Comparison of ENCODE assay signal across 17 cellular contexts in the genomic region with DNA sequence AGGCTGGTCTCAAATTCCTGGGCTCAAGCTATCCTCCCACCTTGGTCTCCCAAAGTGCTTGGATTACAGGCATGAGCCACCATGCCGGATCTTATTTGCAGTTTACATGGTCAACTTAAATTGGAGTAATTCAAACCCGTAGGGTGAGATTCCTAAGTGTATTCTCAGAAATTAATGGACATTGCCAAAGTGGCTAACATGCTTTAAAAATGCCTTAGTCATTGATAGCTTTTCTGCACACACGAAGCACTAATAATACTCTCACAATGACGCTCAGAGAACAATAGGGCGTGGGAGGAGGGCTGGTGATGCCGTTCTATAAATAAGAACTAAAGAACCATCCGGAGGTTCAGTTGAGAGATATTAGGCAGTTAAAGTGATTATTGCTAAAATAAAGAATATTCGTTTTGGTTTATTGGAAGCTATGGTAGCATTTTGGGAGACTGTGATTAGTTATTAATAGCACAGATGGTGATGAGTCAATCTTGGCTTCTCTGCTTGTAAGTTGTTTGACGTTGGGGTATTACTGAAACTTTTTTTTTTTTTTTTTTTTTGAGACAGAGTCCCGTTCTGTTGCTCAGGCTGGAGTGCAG.
A peak's percentile ranks its signal among the peaks of the same experiment; 100 is the strongest.
DNase-seq lines count a peak whose midpoint lies in the region; ATAC-seq, FAIRE-seq and TF ChIP-seq lines count a peak whose summit lies in the region.
"Had no signal": no experiment of that assay in that cellular context is flagged by ENCODE, and none has a peak within 500 bp of the region (broad histone marks: within the 10 kb centered on the region; RNA-seq: fewer than 3 reads in every experiment).

No MANE protein-coding gene starts in this region.

- FAIRE-seq in endothelial cell of umbilical vein (lab: Jason Lieb, UNC) (no peak), HepG2 (lab: Jason Lieb, UNC) (no peak)
- FAIRE-seq: islet of Langerhans had no signal

- H2AFZ ChIP-seq in endothelial cell of umbilical vein (ENCODE audit: low read depth, low read length) (no peak overlapping the region), HepG2 (ENCODE audit: low read length) (no peak overlapping the region)
- H2AFZ ChIP-seq: parathyroid adenoma had no signal

- H3K9me1 ChIP-seq in endothelial cell of umbilical vein (replicated peaks; ENCODE audit: control insufficient read depth, extremely low read depth, insufficient read depth, low read length): no peaks in the 10 kb centered on the region

- no peak for TF ChIP-seq POLR2A in endothelial cell of umbilical vein (IDR thresholded peaks at IDR 0.05; ENCODE audit: low read depth, low read length)
- no peak for TF ChIP-seq POLR2A in thyroid gland (IDR thresholded peaks at IDR 0.05)
- no peak for TF ChIP-seq POLR2A in HepG2 (IDR thresholded peaks at IDR 0.05; ENCODE audit: insufficient read depth in 1 of 2, low read depth in 2 of 2, low read length in 2 of 2)

- no peak for TF ChIP-seq RAD21 in HepG2 (CRISPR knock-in tag; IDR thresholded peaks at IDR 0.05)

- DNase-seq in endothelial cell of umbilical vein (ENCODE audit: low read depth, low spot score): peak; percentile 11
- DNase-seq in putamen (ENCODE audit: low spot score): peak; percentile 49
- no peak for DNase-seq in thyroid gland
- no peak for DNase-seq in NOMO-1 treated with dmso at 0.1 percent for 144 hours (lab: John Stamatoyannopoulos, UW; ENCODE audit: unreplicated experiment)
- no peak for DNase-seq in HepG2 (ENCODE audit: low spot score)
- DNase-seq: DMS79; effector memory CD4-positive, alpha-beta T cell; MM.1S; NCI-H187 treated with DMSO at 0.1 percent for 48 hours; NCI-H774; stimulated activated naive CD8-positive, alpha-beta T cell treated with anti-CD3 and anti-CD28 coated beads, Interleukin-15, amount 100 ng/mL, for 72 hours had no signal

- no peak overlapping the region for H3K9ac ChIP-seq in endothelial cell of umbilical vein (replicated peaks; ENCODE audit: extremely low read depth, insufficient read depth, low read length)
- no peak overlapping the region for H3K9ac ChIP-seq in HepG2 (ENCODE audit: insufficient read depth, low read depth, low read length)
- H3K9ac ChIP-seq: parathyroid adenoma had no signal

- BruUV-seq in endothelial cell of umbilical vein (replicated peaks; lab: Mats Ljungman, UMichigan): no TSS peak
- no TSS peak for BruUV-seq in HepG2 (replicated peaks; lab: Mats Ljungman, UMichigan)

- WGBS in thyroid gland, 2 donors: 64 to 79% methylated on average over 10 of the region's 10 CpGs
- WGBS in HepG2 (ENCODE audit: low lambda C conversion rate): 47% methylated on average over 10 of the region's 10 CpGs

- ATAC-seq in GM19035 (IDR thresholded peaks at IDR 0.05; ENCODE audit: unreplicated experiment): peak; percentile 71
- peak; percentile 88 for ATAC-seq in HG03432 (IDR thresholded peaks at IDR 0.05; ENCODE audit: unreplicated experiment)
- no peak for ATAC-seq in GM19463 (IDR thresholded peaks at IDR 0.05; ENCODE audit: unreplicated experiment)
- ATAC-seq in HepG2: no peak
- ATAC-seq: stimulated activated naive CD8-positive, alpha-beta T cell treated with anti-CD3 and anti-CD28 coated beads, Interleukin-15, amount 100 ng/mL, for 72 hours had no signal

- TF ChIP-seq EP300 in HepG2 (IDR thresholded peaks at IDR 0.05; ENCODE audit: low read depth in 2 of 2, low read length in 2 of 2) (no peak), HepG2 (CRISPR knock-in tag; IDR thresholded peaks at IDR 0.05; ENCODE audit: borderline replicate concordance) (no peak)

- H3K79me2 ChIP-seq in endothelial cell of umbilical vein (ENCODE audit: control insufficient read depth, insufficient read depth, low read length): no peaks in the 10 kb centered on the region
- no peaks in the 10 kb centered on the region for H3K79me2 ChIP-seq in HepG2 (ENCODE audit: insufficient read depth, low read length)
- H3K79me2 ChIP-seq: parathyroid adenoma had no signal

- POLR2A ChIA-PET in endothelial cell of umbilical vein (lab: Charles Lee): interaction anchor here (0.7 kb wide), 1 partner anchor 42 kb away, joined by 6 read pairs; no protein-coding TSS in a partner anchor
- POLR2A ChIA-PET in HepG2 (lab: Yijun Ruan, JAX): no interaction called here

- H3K4me1 ChIP-seq in endothelial cell of umbilical vein (ENCODE audit: control insufficient read depth, extremely low read depth, insufficient read depth, low read length) (no peaks in the 10 kb centered on the region), thyroid gland (no peaks in the 10 kb centered on the region), HepG2 (ENCODE audit: insufficient read depth, low read length) (no peaks in the 10 kb centered on the region)
- H3K4me1 ChIP-seq: parathyroid adenoma had no signal

- in situ Hi-C loops in HepG2 (cut with HindIII; ENCODE audit: extremely low pct_ligation_motif_present, low pct_unique_long_range_greater_than_20kb): no loop called here

- H3K9me3 ChIP-seq in endothelial cell of umbilical vein (replicated peaks; ENCODE audit: control insufficient read depth, insufficient read depth, low read length) (no peaks in the 10 kb centered on the region), thyroid gland (no peaks in the 10 kb centered on the region), HepG2 (ENCODE audit: low read length) (no peaks in the 10 kb centered on the region)

- H3K27me3 ChIP-seq in endothelial cell of umbilical vein (ENCODE audit: control insufficient read depth in 2 of 2, insufficient read depth in 2 of 2, low read length in 2 of 2) (no peaks in the 10 kb centered on the region), thyroid gland (no peaks in the 10 kb centered on the region), HepG2 (ENCODE audit: control insufficient read depth in 1 of 2, insufficient read depth in 2 of 2, low read length in 2 of 2) (no peaks in the 10 kb centered on the region)
- H3K27me3 ChIP-seq: cardiac muscle cell had no signal

- H3K36me3 ChIP-seq in endothelial cell of umbilical vein (ENCODE audit: control insufficient read depth in 2 of 2, extremely low read depth in 1 of 2, insufficient read depth in 2 of 2, low read length in 2 of 2) (no peaks in the 10 kb centered on the region), thyroid gland (no peaks in the 10 kb centered on the region), HepG2 (replicated peaks in 1 of 2; ENCODE audit: control insufficient read depth in 1 of 2, insufficient read depth in 2 of 2, low read length in 2 of 2) (no peaks in the 10 kb centered on the region)
- H3K36me3 ChIP-seq: cardiac muscle cell had no signal

- H3K4me2 ChIP-seq in endothelial cell of umbilical vein (ENCODE audit: insufficient read depth, low read length) (no peak overlapping the region), HepG2 (ENCODE audit: low read depth, low read length) (no peak overlapping the region)

- H3K4me3 ChIP-seq in endothelial cell of umbilical vein (replicated peaks in 1 of 3; ENCODE audit: insufficient read depth in 1 of 3, low read depth in 1 of 3, low read length in 3 of 3) (no peak overlapping the region), thyroid gland (replicated peaks in 1 of 3) (no peak overlapping the region), HepG2 (replicated peaks in 1 of 3; ENCODE audit: insufficient read depth in 1 of 3, low read depth in 2 of 3, low read length in 3 of 3) (no peak overlapping the region)
- H3K4me3 ChIP-seq: cardiac muscle cell had no signal

- intact Hi-C loops in endothelial cell of umbilical vein (cut with micrococcal nuclease) (no loop called here), thyroid gland (cut with DNase I) (no loop called here), HepG2 (cut with micrococcal nuclease; ENCODE audit: unreplicated experiment) (no loop called here)

- H4K20me1 ChIP-seq in endothelial cell of umbilical vein (replicated peaks; ENCODE audit: control insufficient read depth, extremely low read depth, insufficient read depth, low read length): no peaks in the 10 kb centered on the region
- H4K20me1 ChIP-seq in HepG2 (ENCODE audit: insufficient read depth, low read length): no peaks in the 10 kb centered on the region

- TF ChIP-seq CTCF in endothelial cell of umbilical vein (IDR thresholded peaks at IDR 0.05; ENCODE audit: extremely low read depth in 1 of 2, insufficient read depth in 1 of 2, low read depth in 1 of 2, low read length in 2 of 2) (no peak), thyroid gland (IDR thresholded peaks at IDR 0.05) (no peak), HepG2 (CRISPR knock-in tag; IDR thresholded peaks at IDR 0.05) (no peak)

- CTCF ChIA-PET in endothelial cell of umbilical vein (lab: Charles Lee): interaction anchor here (0.8 kb wide), 1 partner anchor 101 kb away, joined by 3 read pairs; no protein-coding TSS in a partner anchor
- CTCF ChIA-PET in HepG2 (lab: Yijun Ruan, JAX; ENCODE audit: low intra/inter-chr PET ratio, low total read pairs): no interaction called here

- dilution Hi-C loops in endothelial cell of umbilical vein (cut with MboI; ENCODE audit: extremely low pct_ligation_motif_present, low sequenced_read_pairs): no loop called here

- H3K27ac ChIP-seq in endothelial cell of umbilical vein (ENCODE audit: insufficient read depth, low read depth, low read length) (no peak overlapping the region), thyroid gland (no peak overlapping the region), HepG2 (ENCODE audit: extremely low read length, insufficient read depth, low read length) (no peak overlapping the region)
- H3K27ac ChIP-seq: cardiac muscle cell, parathyroid adenoma had no signal

TF ChIP-seq in endothelial cell of umbilical vein, 7 proteins besides CTCF, POLR2A, EP300 and RAD21 (continues in another document):
- no peak for TF ChIP-seq JUN (IDR thresholded peaks at IDR 0.05; ENCODE audit: borderline replicate concordance, insufficient read depth, insufficient read length, low read depth)
- no peak for TF ChIP-seq FOS (IDR thresholded peaks at IDR 0.05; ENCODE audit: borderline replicate concordance, insufficient read depth, low read length)
- TF ChIP-seq POLR2AphosphoS5 (IDR thresholded peaks at IDR 0.05; ENCODE audit: insufficient read depth, low read depth, low read length): no peak
- TF ChIP-seq, protein P1, sequence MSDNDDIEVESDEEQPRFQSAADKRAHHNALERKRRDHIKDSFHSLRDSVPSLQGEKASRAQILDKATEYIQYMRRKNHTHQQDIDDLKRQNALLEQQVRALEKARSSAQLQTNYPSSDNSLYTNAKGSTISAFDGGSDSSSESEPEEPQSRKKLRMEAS (IDR thresholded peaks at IDR 0.05; ENCODE audit: insufficient read depth, insufficient read length): no peak

TF ChIP-seq in HepG2, 621 proteins besides CTCF, POLR2A, EP300 and RAD21 (continues in another document):
- TF ChIP-seq ZNF367 (CRISPR knock-in tag; IDR thresholded peaks at IDR 0.05; ENCODE audit: borderline replicate concordance): no peak

Comparison
In these comparisons a context has a peak if more than half of its experiments do, and no peak if none do; other contexts are left out.
1. ATAC-seq: peak in GM19035 (single experiment) and HG03432 (single experiment); none in GM19463 (single experiment) and HepG2 (single experiment).
2. DNase-seq: peak in endothelial cell of umbilical vein (single experiment) and putamen (single experiment); none in thyroid gland (0 of 2), NOMO-1 treated with dmso at 0.1 percent for 144 hours (single experiment) and HepG2 (single experiment).